ENCODE assay signal across 27 cellular contexts in the genomic region with DNA sequence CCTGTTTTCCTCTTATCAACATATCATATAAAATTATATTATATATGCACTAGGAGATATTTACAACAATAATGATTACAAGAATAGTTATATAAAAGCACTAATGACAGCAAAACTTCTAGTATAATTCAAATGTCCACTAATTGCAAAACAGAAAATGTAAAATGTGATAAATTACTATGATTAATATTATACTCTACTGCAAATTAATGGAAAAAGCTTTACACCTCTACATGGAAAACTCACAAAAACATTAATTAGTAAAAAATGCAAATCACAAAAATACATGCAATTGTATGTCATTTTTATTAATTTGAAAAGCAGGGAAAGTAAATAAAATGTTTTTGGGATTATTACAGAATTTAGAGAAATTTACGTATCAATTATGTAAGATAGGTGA.
"Had no signal": no experiment of that assay in that cellular context is flagged by ENCODE, and none has a peak within 500 bp of the region (broad histone marks: within the 10 kb centered on the region; RNA-seq: fewer than 3 reads in every experiment).

No MANE protein-coding gene starts in this region.

- ATAC-seq: stimulated activated effector memory CD8-positive, alpha-beta T cell treated with anti-CD3 and anti-CD28 coated beads, Interleukin-12 subunit alpha, Interleukin-12 subunit beta, amount 100 ng/mL, for 72 hours; stimulated activated memory B cell treated with anti-CD40 and anti-IgM and Interleukin-4, amounts not matched to agents 10 μg/mL and 1 μg/mL and 100 μg/mL, for 72 hours; stimulated activated naive B cell treated with anti-CD40 and anti-IgM and Interleukin-4, amounts not matched to agents 10 μg/mL and 1 μg/mL and 100 μg/mL, for 72 hours; stimulated activated naive CD8-positive, alpha-beta T cell treated with anti-CD3 and anti-CD28 coated beads, Interleukin-15, amount 100 ng/mL, for 72 hours; stimulated activated naive CD8-positive, alpha-beta T cell treated with anti-CD3 and anti-CD28 coated beads, Interleukin-15, Interleukin-2, amounts not matched to agents 100 U/mL and 50 U/mL, for 24 hours; upper lobe of right lung had no signal

- H3K27ac ChIP-seq: stomach, suprapubic skin, testis, thoracic aorta, thyroid gland, tibial artery, tibial nerve, transverse colon, upper lobe of left lung, upper lobe of right lung, uterus, vagina had no signal

- H3K27me3 ChIP-seq: stomach, suprapubic skin, testis, thyroid gland, tibial artery, tibial nerve, transverse colon, upper lobe of left lung, upper lobe of right lung, uterus, vagina had no signal

- DNase-seq: stimulated activated CD4-positive, alpha-beta T cell treated with anti-CD3 and anti-CD28 coated beads, Interleukin-2, amount 100 ng/mL, for 48 hours; stimulated activated CD4-positive, alpha-beta T cell treated with anti-CD3 and anti-CD28 coated beads, Interleukin-4, amount 100 ng/mL, for 1 hour; stimulated activated CD4-positive, alpha-beta T cell treated with anti-CD3 and anti-CD28 coated beads, Interleukin-4, amount 100 ng/mL, for 24 hours; stimulated activated CD4-positive, alpha-beta T cell treated with anti-CD3 and anti-CD28 coated beads, Interleukin-4, amount 100 ng/mL, for 4 hours; stimulated activated CD8-positive, alpha-beta memory T cell treated with anti-CD3 and anti-CD28 coated beads, Interleukin-4, amount 100 ng/mL, for 48 hours; stimulated activated naive B cell treated with anti-CD40 and anti-IgM and Interleukin-4, amounts not matched to agents 10 μg/mL and 1 μg/mL and 100 μg/mL, for 72 hours; stimulated activated naive CD4-positive, alpha-beta T cell; stimulated activated naive CD4-positive, alpha-beta T cell treated with Interleukin-2 at 50 U/mL for 16 hours; stimulated activated naive CD8-positive, alpha-beta T cell treated with anti-CD3 and anti-CD28 coated beads, Interleukin-15, amount 100 ng/mL, for 72 hours; stimulated activated naive CD8-positive, alpha-beta T cell treated with anti-CD3 and anti-CD28 coated beads, Interleukin-15, Interleukin-2, amounts not matched to agents 100 U/mL and 50 U/mL, for 24 hours; stomach; substantia nigra; thyroid gland; tibial artery; transverse colon; trophoblast cell; upper lobe of left lung; upper lobe of right lung; uterus had no signal

- FAIRE-seq: urothelium cell line had no signal

- H3K4me1 ChIP-seq: stomach, suprapubic skin, testis, thyroid gland, tibial artery, tibial nerve, transverse colon, upper lobe of left lung, upper lobe of right lung, uterus, vagina had no signal

- H3K9me3 ChIP-seq: stomach, suprapubic skin, testis, thoracic aorta, thyroid gland, tibial artery, tibial nerve, upper lobe of left lung, upper lobe of right lung, uterus, vagina had no signal

- H3K36me3 ChIP-seq: stomach, suprapubic skin, thoracic aorta, thyroid gland, tibial artery, tibial nerve, transverse colon, upper lobe of left lung, upper lobe of right lung, uterus, vagina had no signal

- H3K4me3 ChIP-seq: stomach, suprapubic skin, testis, thoracic aorta, thyroid gland, tibial artery, tibial nerve, transverse colon, upper lobe of left lung, upper lobe of right lung, uterus, vagina had no signal
